Comparison of ENCODE assay signal across 1 cellular context in genomic region chr11:73387594-73388021, GRCh38.
TF ChIP-seq lines count a peak whose summit lies in the region.

No MANE protein-coding gene starts in this region.

TF ChIP-seq in GM12878, 131 proteins besides CTCF, POLR2A, EP300 and RAD21 (continued from another document):
- TF ChIP-seq, protein P1, sequence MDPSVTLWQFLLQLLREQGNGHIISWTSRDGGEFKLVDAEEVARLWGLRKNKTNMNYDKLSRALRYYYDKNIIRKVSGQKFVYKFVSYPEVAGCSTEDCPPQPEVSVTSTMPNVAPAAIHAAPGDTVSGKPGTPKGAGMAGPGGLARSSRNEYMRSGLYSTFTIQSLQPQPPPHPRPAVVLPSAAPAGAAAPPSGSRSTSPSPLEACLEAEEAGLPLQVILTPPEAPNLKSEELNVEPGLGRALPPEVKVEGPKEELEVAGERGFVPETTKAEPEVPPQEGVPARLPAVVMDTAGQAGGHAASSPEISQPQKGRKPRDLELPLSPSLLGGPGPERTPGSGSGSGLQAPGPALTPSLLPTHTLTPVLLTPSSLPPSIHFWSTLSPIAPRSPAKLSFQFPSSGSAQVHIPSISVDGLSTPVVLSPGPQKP (IDR thresholded peaks at IDR 0.05; ENCODE audit: low read depth, low read length) = no peak
